28 cellular contexts compared by ENCODE assay signal in genomic region chr17:17164156-17164555, GRCh38.
"Had no signal": no experiment of that assay in that cellular context is flagged by ENCODE, and none has a peak within 500 bp of the region (broad histone marks: within the 10 kb centered on the region; RNA-seq: fewer than 3 reads in every experiment).

No MANE protein-coding gene starts in this region.

- H3K27ac Mint-ChIP-seq: stimulated activated memory B cell treated with anti-CD40 and anti-IgM and Interleukin-4, amounts not matched to agents 10 μg/mL and 1 μg/mL and 100 μg/mL, for 72 hours had no signal

- H3K9me3 Mint-ChIP-seq: effector memory CD8-positive, alpha-beta T cell; naive thymus-derived CD8-positive, alpha-beta T cell; nephron progenitor cell; stimulated activated memory B cell treated with anti-CD40 and anti-IgM and Interleukin-4, amounts not matched to agents 10 μg/mL and 1 μg/mL and 100 μg/mL, for 72 hours had no signal

- H3K4me1 ChIP-seq: lower lobe of right lung, pancreas, sigmoid colon, tibial nerve, upper lobe of left lung had no signal

- H3K27ac ChIP-seq: esophagus squamous epithelium, heart right ventricle, lower lobe of right lung, pancreas, sigmoid colon, thoracic aorta, tibial nerve, upper lobe of left lung had no signal

- DNase-seq: cortex of kidney; effector memory CD8-positive, alpha-beta T cell; erythroblast; esophagus squamous epithelium; foreskin melanocyte; glutamatergic neuron; heart right ventricle; hippocampal formation; kidney glomerular epithelial cell; left colon; left ventricle myocardium superior; lower lobe of right lung; naive thymus-derived CD8-positive, alpha-beta T cell; nephron progenitor cell; occipital lobe; sigmoid colon; stimulated activated CD4-positive, alpha-beta T cell treated with anti-CD3 and anti-CD28 coated beads, Interleukin-2, amount 100 ng/mL, for 24 hours; stimulated activated CD4-positive, alpha-beta T cell treated with anti-CD3 and anti-CD28 coated beads, Interleukin-4, amount 100 ng/mL, for 24 hours; stimulated activated naive CD8-positive, alpha-beta T cell treated with anti-CD3 and anti-CD28 coated beads, Interleukin-15, Interleukin-2, amounts not matched to agents 100 U/mL and 50 U/mL, for 24 hours; substantia nigra had no signal

- H3K27me3 ChIP-seq: esophagus squamous epithelium, heart right ventricle, pancreas, sigmoid colon, tibial nerve, upper lobe of left lung had no signal

- H3K4me3 ChIP-seq: esophagus squamous epithelium, heart right ventricle, lower lobe of right lung, pancreas, sigmoid colon, thoracic aorta, tibial nerve, upper lobe of left lung had no signal

- H3K9me3 ChIP-seq: esophagus squamous epithelium, heart right ventricle, lower lobe of right lung, pancreas, sigmoid colon, thoracic aorta, tibial nerve, upper lobe of left lung had no signal

- FAIRE-seq: endometrium, islet of Langerhans, pancreas, urothelium cell line had no signal

- ATAC-seq: effector memory CD8-positive, alpha-beta T cell; heart right ventricle; left colon; left ventricle myocardium superior; lower lobe of right lung; naive thymus-derived CD8-positive, alpha-beta T cell; pancreas; stimulated activated memory B cell treated with anti-CD40 and anti-IgM and Interleukin-4, amounts not matched to agents 10 μg/mL and 1 μg/mL and 100 μg/mL, for 72 hours; stimulated activated naive CD8-positive, alpha-beta T cell treated with anti-CD3 and anti-CD28 coated beads, Interleukin-15, Interleukin-2, amounts not matched to agents 100 U/mL and 50 U/mL, for 24 hours had no signal
